20 cellular contexts compared by ENCODE assay signal in genomic region chrX:51776851-51777250, GRCh38. TPM values are rescaled to one million over a fixed set of nuclear protein-coding genes. Genes with fewer than 3 reads are reported as not detected.
DNase-seq lines count a peak whose midpoint lies in the region; ATAC-seq and TF ChIP-seq lines count a peak whose summit lies in the region.
"Had no signal": no experiment of that assay in that cellular context is flagged by ENCODE, and none has a peak within 500 bp of the region (broad histone marks: within the 10 kb centered on the region; RNA-seq: fewer than 3 reads in every experiment).

No MANE protein-coding gene starts in this region.

- 33 to 54% methylated on average over 3 of the region's 3 CpGs for WGBS in testis, 2 donors

- H3K9me3 Mint-ChIP-seq in WTC11: peaks cover 5% of the 10 kb centered on the region; the same call in 1 of the 2 replicates
- H3K9me3 Mint-ChIP-seq: CD4-positive, alpha-beta T cell; HFFc6 had no signal

- no peak overlapping the region for H3K27ac ChIP-seq in iPS-18a (ENCODE audit: low read length)
- H3K27ac ChIP-seq in testis: no peak overlapping the region
- H3K27ac ChIP-seq: 22Rv1, A549, C4-2B, GM23248 had no signal

- peaks cover 38% of the 10 kb centered on the region for H3K4me1 Mint-ChIP-seq in WTC11

- ATAC-seq in WTC11 (no peak), HG03097 (IDR thresholded peaks at IDR 0.05; ENCODE audit: low FRiP score, unreplicated experiment) (no peak)
- ATAC-seq: A549, GM12878, HCT116 had no signal

- CTCF ChIA-PET in WTC11 (lab: Charles Lee): no interaction called here

- H3K9me3 ChIP-seq in iPS-18a (ENCODE audit: control insufficient read depth, low read depth, low read length): peaks cover 14% of the 10 kb centered on the region
- no peaks in the 10 kb centered on the region for H3K9me3 ChIP-seq in testis
- H3K9me3 ChIP-seq: A549 had no signal

- no peaks in the 10 kb centered on the region for H3K36me3 Mint-ChIP-seq in WTC11

- DNase-seq in ELF-1 (ENCODE audit: low read depth, low spot score) (peak; percentile 14), WTC11 (ENCODE audit: low spot score) (peak; percentile 11), testis (peak; percentile 77), COLO668 (lab: John Stamatoyannopoulos, UW; ENCODE audit: unreplicated experiment) (no peak), SW480 (ENCODE audit: low spot score) (no peak)
- DNase-seq: AML-193; CD4-positive, alpha-beta T cell; DMS153; DMS79 treated with DMSO at 0.1 percent for 48 hours; GM23248; H7; HFFc6; KG1 had no signal

- H3K27me3 ChIP-seq in iPS-18a (ENCODE audit: control insufficient read depth, insufficient read depth, low read length) (no peaks in the 10 kb centered on the region), testis (no peaks in the 10 kb centered on the region)

- H3K4me3 Mint-ChIP-seq in WTC11: no peak overlapping the region
- H3K4me3 Mint-ChIP-seq: CD4-positive, alpha-beta T cell; HFFc6 had no signal

- intact Hi-C loops in testis (cut with DNase I; ENCODE audit: low total_unique reads): no loop called here

- TF ChIP-seq POLR2A in testis (IDR thresholded peaks at IDR 0.05): no peak

- no peak overlapping the region for H3K9ac ChIP-seq in iPS-18a (ENCODE audit: low read length)
- H3K9ac ChIP-seq: GM23248 had no signal

- no peaks in the 10 kb centered on the region for H3K36me3 ChIP-seq in iPS-18a (ENCODE audit: control insufficient read depth, low read depth, low read length)
- H3K36me3 ChIP-seq in testis (ENCODE audit: low read depth, missing control alignments): no peaks in the 10 kb centered on the region

- no peaks in the 10 kb centered on the region for H3K27me3 Mint-ChIP-seq in WTC11 (ENCODE audit: low read depth)

- H3K4me3 ChIP-seq in iPS-18a (ENCODE audit: low read length): peak overlapping the region; percentile 39
- H3K4me3 ChIP-seq in testis: no peak overlapping the region
- H3K4me3 ChIP-seq: A549, GM12878, GM23248 had no signal

- no peak for TF ChIP-seq CTCF in WTC11 (IDR thresholded peaks at IDR 0.05)
- TF ChIP-seq CTCF in testis (IDR thresholded peaks at IDR 0.05): no peak

- POLR2A ChIA-PET in WTC11 (lab: Charles Lee): no interaction called here

- peaks cover 12% of the 10 kb centered on the region for H3K4me1 ChIP-seq in iPS-18a (ENCODE audit: control insufficient read depth, low read depth, low read length)
- no peaks in the 10 kb centered on the region for H3K4me1 ChIP-seq in testis
- H3K4me1 ChIP-seq: A549 had no signal

- no peak overlapping the region; the same call in 1 of the 2 replicates for H3K27ac Mint-ChIP-seq in WTC11
- H3K27ac Mint-ChIP-seq: CD4-positive, alpha-beta T cell; HFFc6 had no signal

TF ChIP-seq in WTC11, 78 proteins besides CTCF, POLR2A, EP300 and RAD21:
- TF ChIP-seq EMX1 (CRISPR knock-in tag; IDR thresholded peaks at IDR 0.05) (no peak), ATF1 (CRISPR knock-in tag; IDR thresholded peaks at IDR 0.05) (no peak), GABPB1 (CRISPR knock-in tag; IDR thresholded peaks at IDR 0.05) (no peak), ERG (CRISPR knock-in tag; IDR thresholded peaks at IDR 0.05) (no peak), E2F1 (CRISPR knock-in tag; IDR thresholded peaks at IDR 0.05) (no peak), AFF4 (CRISPR knock-in tag; IDR thresholded peaks at IDR 0.05; ENCODE audit: borderline replicate concordance) (no peak), PRRX2 (CRISPR knock-in tag; IDR thresholded peaks at IDR 0.05) (no peak)
- TF ChIP-seq, protein P1, sequence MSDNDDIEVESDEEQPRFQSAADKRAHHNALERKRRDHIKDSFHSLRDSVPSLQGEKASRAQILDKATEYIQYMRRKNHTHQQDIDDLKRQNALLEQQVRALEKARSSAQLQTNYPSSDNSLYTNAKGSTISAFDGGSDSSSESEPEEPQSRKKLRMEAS (CRISPR knock-in tag; IDR thresholded peaks at IDR 0.05): no peak

RNA-seq across cellular contexts. Expression of gene GSPT2, which starts 33.6 kb away (rescaled TPM):
- total RNA-seq in WTC11 (2021): 25.9 to 32.1 TPM (median 31.4 TPM) in 3 replicates
- 10 to 100 TPM; 25.0 to 25.7 TPM for total RNA-seq in testis
- 24.3 TPM for polyA plus RNA-seq in testis (ENCODE audit: insufficient read depth, low read depth, low replicate concordance)

Comparison
In these comparisons a context has a peak if more than half of its experiments do, and no peak if none do; other contexts are left out.
1. DNase-seq: peak in ELF-1 (single experiment), WTC11 (single experiment) and testis (single experiment); none in COLO668 (single experiment) and SW480 (single experiment).